Comparison of ENCODE assay signal across 1 cellular context in genomic region chr6:127177030-127177928, GRCh38.
A peak's percentile ranks its signal among the peaks of the same experiment; 100 is the strongest.
TF ChIP-seq lines count a peak whose summit lies in the region.

No MANE protein-coding gene starts in this region.

TF ChIP-seq in IMR-90, 13 proteins besides CTCF, POLR2A, EP300 and RAD21:
- TF ChIP-seq BHLHE40 (IDR thresholded peaks at IDR 0.05; ENCODE audit: low read depth, low read length) (no peak), CEBPB (IDR thresholded peaks at IDR 0.05; ENCODE audit: low read depth, low read length) (peak; percentile 14; the same call in 1 of the 2 replicates)
